ENCODE assay signal across 1 cellular context in genomic region chr1:29238601-29238964, GRCh38.
TF ChIP-seq lines count a peak whose summit lies in the region.

No MANE protein-coding gene starts in this region.

TF ChIP-seq in HepG2, 621 proteins besides CTCF, POLR2A, EP300 and RAD21:
- no peak for TF ChIP-seq ATF6 (CRISPR knock-in tag; conservative IDR thresholded peaks at IDR 0.05)
- 0 out of 2 replicates have a peak, but pooled peaks have one; percentile 2 for TF ChIP-seq ZNF317 (CRISPR knock-in tag; IDR thresholded peaks at IDR 0.05)
- TF ChIP-seq ASH2L (IDR thresholded peaks at IDR 0.05; ENCODE audit: insufficient read length, low read depth, low read length): no peak
- no peak for TF ChIP-seq ZNF780A (CRISPR knock-in tag; IDR thresholded peaks at IDR 0.05)
- 0 out of 2 replicates have a peak, but pooled peaks have one; percentile 33 for TF ChIP-seq ZBTB20 (CRISPR knock-in tag; IDR thresholded peaks at IDR 0.05; ENCODE audit: borderline replicate concordance, low read depth)
- TF ChIP-seq RFXANK (CRISPR knock-in tag; IDR thresholded peaks at IDR 0.05): no peak
- TF ChIP-seq ZNF761 (CRISPR knock-in tag; conservative IDR thresholded peaks at IDR 0.05): 0 out of 2 replicates have a peak, but pooled peaks have one; percentile 23
- 0 out of 2 replicates have a peak, but pooled peaks have one; percentile 3 for TF ChIP-seq ZFX (CRISPR knock-in tag; IDR thresholded peaks at IDR 0.05; ENCODE audit: low read depth)
- TF ChIP-seq ZNF878 (CRISPR knock-in tag; IDR thresholded peaks at IDR 0.05): 0 out of 2 replicates have a peak, but pooled peaks have one; percentile 64
- no peak for TF ChIP-seq ETV5 (CRISPR knock-in tag; IDR thresholded peaks at IDR 0.05; ENCODE audit: borderline replicate concordance)
- 0 out of 2 replicates have a peak, but pooled peaks have one; percentile 24 for TF ChIP-seq ZKSCAN5 (CRISPR knock-in tag; IDR thresholded peaks at IDR 0.05)
- 0 out of 2 replicates have a peak, but pooled peaks have one; percentile 2 for TF ChIP-seq PATZ1 (CRISPR knock-in tag; IDR thresholded peaks at IDR 0.05)
- TF ChIP-seq TBX2 (CRISPR knock-in tag; IDR thresholded peaks at IDR 0.05; ENCODE audit: borderline replicate concordance): 0 out of 2 replicates have a peak, but pooled peaks have one; percentile 8
- TF ChIP-seq ESRRA (CRISPR knock-in tag; IDR thresholded peaks at IDR 0.05; ENCODE audit: low read depth): peak; percentile 4; the same call in 1 of the 2 replicates
- peak; percentile 62; the same call in 1 of the 2 replicates for TF ChIP-seq SNAI1 (CRISPR knock-in tag; IDR thresholded peaks at IDR 0.05; ENCODE audit: borderline replicate concordance)
- TF ChIP-seq ZNF280D (CRISPR knock-in tag; IDR thresholded peaks at IDR 0.05): peak; percentile 48; the same call in 1 of the 2 replicates
- TF ChIP-seq PRDM4 (CRISPR knock-in tag; IDR thresholded peaks at IDR 0.05; ENCODE audit: borderline replicate concordance): 0 out of 2 replicates have a peak, but pooled peaks have one; percentile 2
- TF ChIP-seq ZNF510 (CRISPR knock-in tag; IDR thresholded peaks at IDR 0.05; ENCODE audit: low read depth): 0 out of 2 replicates have a peak, but pooled peaks have one; percentile 4
- TF ChIP-seq ZNF564 (CRISPR knock-in tag; IDR thresholded peaks at IDR 0.05): peak; percentile 27; the same call in 1 of the 2 replicates
- 0 out of 2 replicates have a peak, but pooled peaks have one; percentile 16 for TF ChIP-seq ZNF230 (CRISPR knock-in tag; IDR thresholded peaks at IDR 0.05)
TF ChIP-seq in HepG2: peak in this region for 15.
